ENCODE assay signal across 8 cellular contexts in the genomic region with DNA sequence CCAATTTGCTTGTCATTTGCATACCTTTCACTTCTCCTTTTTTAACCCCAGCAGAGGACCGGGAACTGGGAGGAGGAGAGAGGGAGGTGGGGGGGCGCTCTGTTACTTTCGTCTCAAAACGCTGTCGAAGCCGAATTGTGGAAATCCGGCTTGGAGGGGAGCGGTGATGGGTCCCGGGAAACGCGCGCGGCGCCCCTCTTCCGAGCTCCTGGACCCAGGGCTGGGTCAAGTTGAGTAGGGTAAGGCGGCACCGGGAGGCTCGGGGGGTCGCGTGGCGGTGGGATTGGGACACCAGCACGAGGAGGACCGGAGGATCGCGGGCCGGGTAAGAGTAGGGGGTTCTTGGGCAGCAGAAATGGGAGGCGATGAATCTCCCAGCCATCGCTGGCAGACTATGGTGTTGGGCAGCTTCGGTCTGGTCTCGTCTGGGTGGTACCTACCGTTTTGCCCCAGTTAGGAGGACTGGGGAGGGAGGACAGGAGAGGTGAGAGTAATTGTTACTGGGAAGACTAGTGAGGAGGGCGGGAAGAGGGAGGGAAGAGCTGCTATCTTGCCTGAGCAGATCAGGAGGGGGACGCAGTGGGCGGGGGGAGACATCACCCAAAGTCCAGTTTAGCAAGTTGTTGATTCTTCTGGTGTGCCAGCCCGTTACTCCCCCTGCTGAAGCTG. TPM values are rescaled to one million over a fixed set of nuclear protein-coding genes. Genes with fewer than 3 reads are reported as not detected.
DNase-seq lines count a peak whose midpoint lies in the region; ATAC-seq, FAIRE-seq and TF ChIP-seq lines count a peak whose summit lies in the region.

No MANE protein-coding gene starts in this region.

- no peaks in the 10 kb centered on the region for H3K9me3 ChIP-seq in MG63
- H3K9me3 ChIP-seq in keratinocyte (ENCODE audit: control insufficient read depth, low read depth, low read length): no peaks in the 10 kb centered on the region

- H3K9ac ChIP-seq in keratinocyte (ENCODE audit: control insufficient read depth, extremely low read depth, insufficient read depth, low read length): peak overlapping the region; percentile 65

- H3K79me2 ChIP-seq in keratinocyte (ENCODE audit: control insufficient read depth, insufficient read depth, low read length): no peaks in the 10 kb centered on the region

- no peak for TF ChIP-seq CTCF in astrocyte of the spinal cord (IDR thresholded peaks at IDR 0.05; ENCODE audit: low read depth, low read length)
- no peak for TF ChIP-seq CTCF in keratinocyte (optimal IDR thresholded peaks at IDR 0.05 in 1 of 3, IDR thresholded peaks at IDR 0.05 in 1 of 3, conservative IDR thresholded peaks at IDR 0.05 in 1 of 3; ENCODE audit: extremely low read depth in 1 of 3, insufficient read depth in 2 of 3, low read length in 3 of 3)

- H3K36me3 ChIP-seq in MG63 (no peaks in the 10 kb centered on the region), keratinocyte (ENCODE audit: control insufficient read depth in 2 of 2, extremely low read depth in 1 of 2, insufficient read depth in 2 of 2, low read length in 2 of 2) (no peaks in the 10 kb centered on the region)

- no peak for ATAC-seq in stimulated activated naive CD8-positive, alpha-beta T cell treated with anti-CD3 and anti-CD28 coated beads, Interleukin-15, amount 100 ng/mL, for 72 hours
- ATAC-seq in HG03045 (IDR thresholded peaks at IDR 0.05; ENCODE audit: unreplicated experiment) (no peak), HG02840 (IDR thresholded peaks at IDR 0.05; ENCODE audit: low FRiP score, unreplicated experiment) (no peak)

- H3K4me2 ChIP-seq in keratinocyte (ENCODE audit: control insufficient read depth, extremely low read depth, insufficient read depth, low read depth, low read length): peak overlapping the region; percentile 93

- no peaks in the 10 kb centered on the region for H4K20me1 ChIP-seq in keratinocyte (ENCODE audit: control insufficient read depth, extremely low read depth, insufficient read depth, low read length)

- H3K4me1 ChIP-seq in keratinocyte (ENCODE audit: control insufficient read depth, extremely low read depth, insufficient read depth, low read length): peaks cover 15% of the 10 kb centered on the region

- DNase-seq in DMS53 treated with DMSO at 0.1 percent for 48 hours (lab: John Stamatoyannopoulos, UW; ENCODE audit: unreplicated experiment) (peak; percentile 69), MG63 (no peak), astrocyte of the spinal cord (ENCODE audit: low read depth, low spot score) (no peak), keratinocyte (ENCODE audit: low read depth, low spot score) (no peak), KG1 (lab: John Stamatoyannopoulos, UW) (no peak)
- DNase-seq in stimulated activated naive CD8-positive, alpha-beta T cell treated with anti-CD3 and anti-CD28 coated beads, Interleukin-15, amount 100 ng/mL, for 72 hours: no peak

- no peaks in the 10 kb centered on the region for H3K9me3 Mint-ChIP-seq in stimulated activated naive CD8-positive, alpha-beta T cell treated with anti-CD3 and anti-CD28 coated beads, Interleukin-15, amount 100 ng/mL, for 72 hours

- peaks cover 43% of the 10 kb centered on the region for H3K4me1 Mint-ChIP-seq in stimulated activated naive CD8-positive, alpha-beta T cell treated with anti-CD3 and anti-CD28 coated beads, Interleukin-15, amount 100 ng/mL, for 72 hours

- H3K27me3 Mint-ChIP-seq in stimulated activated naive CD8-positive, alpha-beta T cell treated with anti-CD3 and anti-CD28 coated beads, Interleukin-15, amount 100 ng/mL, for 72 hours: peaks cover 94% of the 10 kb centered on the region

- peak overlapping the region; percentile 42 for H3K4me3 ChIP-seq in MG63
- H3K4me3 ChIP-seq in astrocyte of the spinal cord (ENCODE audit: low read depth, low read length): peak overlapping the region; percentile 64
- H3K4me3 ChIP-seq in keratinocyte (ENCODE audit: control insufficient read depth in 2 of 3, extremely low read depth in 1 of 3, insufficient read depth in 2 of 3, low read depth in 1 of 3, low read length in 3 of 3): peak overlapping the region; percentile 55 to 84 (median 82)

- H2AFZ ChIP-seq in keratinocyte (ENCODE audit: control insufficient read depth, low read length): peak overlapping the region; percentile 92

- FAIRE-seq in keratinocyte (lab: Jason Lieb, UNC): no peak

- peaks cover 86% of the 10 kb centered on the region for H3K27me3 ChIP-seq in MG63
- H3K27me3 ChIP-seq in keratinocyte (ENCODE audit: control insufficient read depth, extremely low read depth, insufficient read depth, low read length): peaks cover 42% of the 10 kb centered on the region

- dilution Hi-C loops in keratinocyte (cut with MboI; ENCODE audit: extremely low pct_ligation_motif_present, low sequenced_read_pairs): no loop called here

- H3K27ac ChIP-seq in keratinocyte (ENCODE audit: control insufficient read depth, insufficient read depth, low read length): no peak overlapping the region

- in situ Hi-C loops in astrocyte of the spinal cord (cut with HindIII; ENCODE audit: low sequenced_read_pairs): no loop called here

- H3K9me1 ChIP-seq in keratinocyte (ENCODE audit: control insufficient read depth, extremely low read depth, insufficient read depth, low read length): no peaks in the 10 kb centered on the region

- H3K27ac Mint-ChIP-seq in stimulated activated naive CD8-positive, alpha-beta T cell treated with anti-CD3 and anti-CD28 coated beads, Interleukin-15, amount 100 ng/mL, for 72 hours: peak overlapping the region in 1 of 2 donors; percentile 85

- peak overlapping the region; percentile 87 to 90 for H3K4me3 Mint-ChIP-seq in stimulated activated naive CD8-positive, alpha-beta T cell treated with anti-CD3 and anti-CD28 coated beads, Interleukin-15, amount 100 ng/mL, for 72 hours

RNA-seq across cellular contexts. Expression of gene PROX1, which starts 1.4 kb away (rescaled TPM):
- not detected in 2 replicates for total RNA-seq in MG63 (2014; rRNA removed; shearing (Covaris generic); ENCODE audit: low replicate concordance)
- polyA plus RNA-seq in keratinocyte: 0.20 to 0.31 TPM (median 0.24 TPM) in 3 replicates
- polyA plus RNA-seq in keratinocyte (2011; ENCODE audit: low read depth): 0.70 TPM
- polyA plus RNA-seq in keratinocyte (2011; cell fraction: cytosol; rRNA removed): 0.14 and 0.39 TPM in 2 replicates
- polyA plus RNA-seq in keratinocyte (2011; cell fraction: nucleus; rRNA removed): 1.5 TPM in 2 replicates
- 0.17 and 0.45 TPM in 2 replicates for polyA plus RNA-seq in keratinocyte (2012; ENCODE audit: low replicate concordance)
- polyA minus RNA-seq in keratinocyte: 0.16 to 2.8 TPM (median 2.5 TPM) in 3 replicates
- 0.38 TPM for polyA minus RNA-seq in keratinocyte (2011; cell fraction: cytosol; rRNA and poly(A)+ RNA removed)
- polyA minus RNA-seq in keratinocyte (2011; cell fraction: nucleus; rRNA and poly(A)+ RNA removed): 0.42 and 0.93 TPM in 2 replicates
